In the genomic region with DNA sequence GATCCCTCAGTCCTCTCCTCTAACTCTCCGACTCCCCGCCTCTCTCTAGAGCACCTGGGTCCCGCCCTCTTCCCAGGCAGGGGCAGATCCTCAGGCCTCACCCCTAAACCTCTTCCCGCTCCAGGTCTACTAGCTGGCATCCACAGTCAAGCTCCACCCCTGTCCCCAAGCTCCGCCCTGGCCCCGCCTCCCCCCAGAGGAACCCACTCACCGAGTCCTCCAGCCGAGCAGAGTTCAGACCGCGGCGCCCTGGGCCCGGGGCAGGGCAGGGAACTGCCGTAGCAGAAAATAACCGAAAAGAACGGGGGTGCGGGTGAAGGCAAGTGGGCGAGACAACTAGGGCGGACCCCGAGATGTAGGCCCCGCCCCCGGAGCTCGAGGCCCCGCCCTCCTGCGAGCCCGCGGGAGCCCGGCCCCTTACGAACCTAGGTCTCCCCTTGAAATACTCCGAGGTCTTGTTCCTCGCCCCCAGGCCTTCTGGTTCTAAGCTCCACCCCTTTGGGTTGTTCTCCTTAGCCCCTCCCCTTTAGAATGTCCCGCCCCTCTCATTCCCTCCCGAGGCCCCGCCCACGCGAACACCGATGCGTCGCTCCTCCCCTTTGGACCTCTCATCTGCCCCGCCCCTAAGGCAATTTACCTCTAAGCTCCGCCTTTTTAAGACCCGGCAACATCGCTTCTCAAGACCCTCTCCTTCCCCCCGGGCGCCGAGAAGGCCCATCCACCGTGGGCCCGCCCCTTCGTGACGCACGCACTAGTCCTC, we compare ENCODE assay signal across 8 cellular contexts. TPM values are rescaled to one million over a fixed set of nuclear protein-coding genes. Genes with fewer than 3 reads are reported as not detected.
A peak's percentile ranks its signal among the peaks of the same experiment; 100 is the strongest.
DNase-seq lines count a peak whose midpoint lies in the region; FAIRE-seq and TF ChIP-seq lines count a peak whose summit lies in the region.

A gene with protein sequence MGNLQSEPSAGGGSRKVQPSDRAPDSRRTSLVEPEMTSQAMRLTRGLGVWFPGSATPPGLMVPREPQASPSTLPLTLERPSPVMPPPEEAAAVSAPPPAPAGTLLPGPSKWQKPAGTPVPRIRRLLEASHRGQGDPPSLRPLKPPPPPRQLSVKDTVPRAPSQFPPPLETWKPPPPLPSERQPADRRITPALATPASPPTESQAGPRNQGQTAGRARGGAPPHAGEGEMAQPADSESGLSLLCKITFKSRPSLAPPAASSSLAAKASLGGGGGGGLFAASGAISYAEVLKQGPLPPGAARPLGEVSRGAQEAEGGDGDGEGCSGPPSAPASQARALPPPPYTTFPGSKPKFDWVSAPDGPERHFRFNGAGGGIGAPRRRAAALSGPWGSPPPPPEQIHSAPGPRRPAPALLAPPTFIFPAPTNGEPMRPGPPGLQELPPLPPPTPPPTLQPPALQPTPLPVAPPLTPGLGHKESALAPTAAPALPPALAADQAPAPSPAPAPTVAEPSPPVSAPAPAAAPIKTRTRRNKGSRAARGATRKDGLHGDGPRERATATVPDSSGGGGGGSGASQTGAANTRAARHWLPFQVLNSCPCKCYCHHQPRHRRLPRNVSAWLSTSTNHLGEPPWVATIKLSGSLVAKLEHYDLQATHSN (minus strand): TSS at position 485 of the 760 bp plus-strand sequence. CDS start 773 bp downstream, outside the sequence.

- 2 to 5% methylated on average over 38 to 48 of the region's 50 CpGs for WGBS in mesodermal cell (ENCODE audit: insufficient coverage in 2 of 2), 2 experiments

- peak within 1 kb of the TSS; percentile 84 for H3K27ac ChIP-seq in endothelial cell of umbilical vein (ENCODE audit: insufficient read depth, low read depth, low read length)
- peak within 1 kb of the TSS; percentile 86 for H3K27ac ChIP-seq in mesodermal cell (ENCODE audit: low read depth, low read length, severe bottlenecking)

- BruUV-seq in endothelial cell of umbilical vein (replicated peaks; lab: Mats Ljungman, UMichigan) = no TSS peak

- H3K27me3 ChIP-seq in endothelial cell of umbilical vein (ENCODE audit: control insufficient read depth in 2 of 2, insufficient read depth in 2 of 2, low read length in 2 of 2) = no peaks in the 10 kb centered on the region

- H3K9me1 ChIP-seq in endothelial cell of umbilical vein (replicated peaks; ENCODE audit: control insufficient read depth, extremely low read depth, insufficient read depth, low read length) = no peaks in the 10 kb centered on the region

- peak within 1 kb of the TSS; percentile 78 to 96 (median 91) for H3K4me3 ChIP-seq in endothelial cell of umbilical vein (replicated peaks in 1 of 3; ENCODE audit: insufficient read depth in 1 of 3, low read depth in 1 of 3, low read length in 3 of 3)
- H3K4me3 ChIP-seq in mesodermal cell (ENCODE audit: extremely low read depth, insufficient read depth, low read length, poor library complexity, severe bottlenecking) = peak within 1 kb of the TSS; percentile 68

- no peak for TF ChIP-seq CTCF in endothelial cell of umbilical vein (IDR thresholded peaks at IDR 0.05; ENCODE audit: extremely low read depth in 1 of 2, insufficient read depth in 1 of 2, low read depth in 1 of 2, low read length in 2 of 2)

- dilution Hi-C loops in endothelial cell of umbilical vein (cut with MboI; ENCODE audit: extremely low pct_ligation_motif_present, low sequenced_read_pairs) = no loop called here

- H3K4me2 ChIP-seq in endothelial cell of umbilical vein (ENCODE audit: insufficient read depth, low read length) = peak within 1 kb of the TSS; percentile 87

- CTCF ChIA-PET in endothelial cell of umbilical vein (lab: Charles Lee) = interaction anchor here (0.7 to 4.7 kb wide), 12 partner anchors 9 to 485 kb away, joined by 3 to 65 read pairs (median 4); a partner anchor contains a TSS

- H4K20me1 ChIP-seq in endothelial cell of umbilical vein (replicated peaks; ENCODE audit: control insufficient read depth, extremely low read depth, insufficient read depth, low read length) = no peaks in the 10 kb centered on the region

- peaks cover 18% of the 10 kb centered on the region for H3K79me2 ChIP-seq in endothelial cell of umbilical vein (ENCODE audit: control insufficient read depth, insufficient read depth, low read length)

- intact Hi-C loops in endothelial cell of umbilical vein (cut with micrococcal nuclease) = loop anchor here (1.0 to 5.0 kb wide), 4 partner anchors 13 to 155 kb away; a partner anchor contains a TSS

- H3K4me1 ChIP-seq in endothelial cell of umbilical vein (ENCODE audit: control insufficient read depth, extremely low read depth, insufficient read depth, low read length) (peaks cover 15% of the 10 kb centered on the region), mesodermal cell (ENCODE audit: control insufficient read depth, insufficient read depth, low read length, poor library complexity, severe bottlenecking) (peaks cover 19% of the 10 kb centered on the region)

- peak within 1 kb of the TSS; percentile 79 for H2AFZ ChIP-seq in endothelial cell of umbilical vein (ENCODE audit: low read depth, low read length)

- peak; percentile 85 for DNase-seq in G401 (ENCODE audit: low spot score)
- peak; percentile 43 for DNase-seq in HS-5 (ENCODE audit: low read depth)
- DNase-seq in NOMO-1 treated with dmso at 0.1 percent for 144 hours (lab: John Stamatoyannopoulos, UW; ENCODE audit: unreplicated experiment) = peak; percentile 46
- peak; percentile 72 for DNase-seq in activated CD8-positive, alpha-beta memory T cell treated with anti-CD3 and anti-CD28 coated beads, Interleukin-2, amount 50 U/mL, for 4 hours
- DNase-seq in endothelial cell of umbilical vein (ENCODE audit: low read depth, low spot score) = peak; percentile 98
- DNase-seq in stimulated activated CD8-positive, alpha-beta memory T cell treated with anti-CD3 and anti-CD28 coated beads, Interleukin-12 subunit alpha, Interleukin-12 subunit beta, amount 100 ng/mL, for 24 hours (ENCODE audit: extremely low read depth) = peak; percentile 51
- DNase-seq in NK-92 treated with Interleukin-12 subunit alpha and Interleukin-12 subunit beta, amount 100 ng/mL, for 24 hours (lab: John Stamatoyannopoulos, UW) = no peak

- POLR2A ChIA-PET in endothelial cell of umbilical vein (lab: Charles Lee) = interaction anchor here (0.7 to 3.6 kb wide), 4 partner anchors 12 to 237 kb away, joined by 4 to 39 read pairs (median 10); a partner anchor contains a TSS

- peaks cover 2 to 3% of the 10 kb centered on the region in 2 experiments for H3K36me3 ChIP-seq in endothelial cell of umbilical vein (ENCODE audit: control insufficient read depth in 2 of 2, extremely low read depth in 1 of 2, insufficient read depth in 2 of 2, low read length in 2 of 2)
- H3K36me3 ChIP-seq in mesodermal cell (ENCODE audit: control insufficient read depth, insufficient read depth, low read length) = peaks cover 41% of the 10 kb centered on the region

- H3K9ac ChIP-seq in endothelial cell of umbilical vein (replicated peaks; ENCODE audit: extremely low read depth, insufficient read depth, low read length) = peak within 1 kb of the TSS; percentile 91

- in situ Hi-C loops in G401 (cut with HindIII; ENCODE audit: low sequenced_read_pairs) = no loop called here

- peak; percentile 18 for TF ChIP-seq POLR2A in endothelial cell of umbilical vein (IDR thresholded peaks at IDR 0.05; ENCODE audit: low read depth, low read length)

- H3K9me3 ChIP-seq in endothelial cell of umbilical vein (replicated peaks; ENCODE audit: control insufficient read depth, insufficient read depth, low read length) (no peaks in the 10 kb centered on the region), mesodermal cell (ENCODE audit: control insufficient read depth, low read length) (no peaks in the 10 kb centered on the region)

- peak; percentile 97 for FAIRE-seq in endothelial cell of umbilical vein (lab: Jason Lieb, UNC)

TF ChIP-seq in endothelial cell of umbilical vein, 7 proteins besides CTCF, POLR2A, EP300 and RAD21:
- TF ChIP-seq JUN (IDR thresholded peaks at IDR 0.05; ENCODE audit: borderline replicate concordance, insufficient read depth, insufficient read length, low read depth) = no peak
- peak; percentile 33 for TF ChIP-seq POLR2AphosphoS5 (IDR thresholded peaks at IDR 0.05; ENCODE audit: insufficient read depth, low read depth, low read length)
- TF ChIP-seq MYC (IDR thresholded peaks at IDR 0.05; ENCODE audit: low read depth, low read length) = no peak
- no peak for TF ChIP-seq GATA2 (IDR thresholded peaks at IDR 0.05; ENCODE audit: insufficient read depth, insufficient read length, low read depth, low read length)
- TF ChIP-seq EZH2 (IDR thresholded peaks at IDR 0.05; ENCODE audit: borderline replicate concordance, low read depth, low read length, severe bottlenecking) = no peak
- TF ChIP-seq, protein P1, sequence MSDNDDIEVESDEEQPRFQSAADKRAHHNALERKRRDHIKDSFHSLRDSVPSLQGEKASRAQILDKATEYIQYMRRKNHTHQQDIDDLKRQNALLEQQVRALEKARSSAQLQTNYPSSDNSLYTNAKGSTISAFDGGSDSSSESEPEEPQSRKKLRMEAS (IDR thresholded peaks at IDR 0.05; ENCODE audit: insufficient read depth, insufficient read length) = no peak
- TF ChIP-seq FOS (IDR thresholded peaks at IDR 0.05; ENCODE audit: borderline replicate concordance, insufficient read depth, low read length) = no peak

RNA-seq across cellular contexts. Expression of the gene that starts here (rescaled TPM):
- total RNA-seq in G401 (2014; rRNA removed; shearing (Covaris generic)) = 0.78 TPM in 1 of 2 replicates, not detected in the other
- 0.88 and 1.5 TPM in 2 replicates for total RNA-seq in endothelial cell of umbilical vein
- 0.39 and 0.73 TPM in 2 replicates for polyA plus RNA-seq in endothelial cell of umbilical vein
- 0.17 and 0.25 TPM in 2 replicates for polyA plus RNA-seq in endothelial cell of umbilical vein (2011; cell fraction: cytosol; rRNA removed)
- 0.32 and 0.36 TPM in 2 replicates for polyA plus RNA-seq in endothelial cell of umbilical vein (2011; cell fraction: nucleus; rRNA removed)
- 1.8 and 1.9 TPM in 2 replicates for polyA plus RNA-seq in endothelial cell of umbilical vein (2012)
- not detected in 2 replicates for polyA minus RNA-seq in endothelial cell of umbilical vein
- not detected for polyA minus RNA-seq in endothelial cell of umbilical vein (2011; cell fraction: cytosol; rRNA and poly(A)+ RNA removed)
- 0.29 TPM in 1 of 2 replicates, not detected in the other for polyA minus RNA-seq in endothelial cell of umbilical vein (2011; cell fraction: nucleus; rRNA and poly(A)+ RNA removed)
- polyA plus RNA-seq in mesodermal cell (2013, experiment 1 of 2) = 1.1 TPM
- polyA plus RNA-seq in mesodermal cell (2013, experiment 2 of 2) = 3.5 TPM

Comparison
In these comparisons a context has a peak if more than half of its experiments do, and no peak if none do; other contexts are left out.
1. Peak in DNase-seq in G401; RNA of the gene not detected or under 1 TPM.